20 cellular contexts compared by ENCODE assay signal in the genomic region with DNA sequence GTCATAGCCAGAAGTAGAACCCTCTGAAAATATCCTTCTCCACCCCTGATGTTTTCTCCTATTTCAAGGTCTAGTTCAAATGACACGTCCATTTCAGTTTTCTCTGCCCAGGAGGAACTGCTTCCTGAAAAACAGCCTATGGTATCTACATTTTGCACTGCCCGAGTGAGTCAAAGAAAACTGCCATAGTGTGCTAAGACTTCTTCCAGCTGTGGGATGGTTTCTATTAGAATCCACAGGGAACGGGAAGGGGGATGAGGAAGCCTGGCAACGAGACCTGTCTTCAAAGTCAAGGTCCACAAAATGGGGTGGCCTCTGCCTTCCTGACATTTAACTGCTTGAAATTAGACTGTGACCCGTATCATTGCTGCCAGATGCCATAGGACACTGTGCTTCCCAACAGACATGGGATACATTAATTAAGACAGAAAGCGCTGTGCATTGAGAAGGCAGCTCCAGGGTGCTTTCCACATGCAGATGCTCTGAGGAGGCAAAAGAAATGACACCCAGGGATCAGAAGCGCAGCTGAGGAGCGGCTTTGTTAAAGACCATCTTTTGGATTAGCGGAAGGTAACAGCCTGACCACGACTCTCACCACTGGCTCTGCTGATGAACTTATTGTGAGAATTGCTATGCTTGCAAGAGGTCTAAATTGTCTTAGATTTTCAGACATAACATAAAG. TPM values are rescaled to one million over a fixed set of nuclear protein-coding genes. Genes with fewer than 3 reads are reported as not detected.
A peak's percentile ranks its signal among the peaks of the same experiment; 100 is the strongest.
DNase-seq lines count a peak whose midpoint lies in the region; ATAC-seq, FAIRE-seq and TF ChIP-seq lines count a peak whose summit lies in the region.
"Had no signal": no experiment of that assay in that cellular context is flagged by ENCODE, and none has a peak within 500 bp of the region (broad histone marks: within the 10 kb centered on the region; RNA-seq: fewer than 3 reads in every experiment).

No MANE protein-coding gene starts in this region.

- no peak overlapping the region for H2BK12ac ChIP-seq in H1 (ENCODE audit: low read depth, low read length)

- no peak overlapping the region for H2BK120ac ChIP-seq in H1 (replicated peaks; ENCODE audit: low read depth, low read length)

- H2BK15ac ChIP-seq in H1 (ENCODE audit: low read length) = no peak overlapping the region

- no peak overlapping the region for H3K4me3 Mint-ChIP-seq in activated CD8-positive, alpha-beta memory T cell treated with anti-CD3 and anti-CD28 coated beads, Interleukin-2, amount 10 ng/mL, durations not matched to agents 7 days and 5 days
- H3K4me3 Mint-ChIP-seq: B cell had no signal

- no peaks in the 10 kb centered on the region for H4K20me1 ChIP-seq in H1 (replicated peaks in 1 of 2; ENCODE audit: control insufficient read depth in 1 of 2, insufficient read depth in 2 of 2, low read length in 2 of 2)
- no peaks in the 10 kb centered on the region for H4K20me1 ChIP-seq in smooth muscle cell (ENCODE audit: low read depth)

- no peak overlapping the region for H3K23ac ChIP-seq in H1 (ENCODE audit: insufficient read length)

- H3K27me3 ChIP-seq in H1 (replicated peaks in 1 of 4; ENCODE audit: control insufficient read depth in 3 of 4, extremely low read depth in 1 of 4, insufficient read depth in 3 of 4, low read length in 3 of 4) = no peaks in the 10 kb centered on the region
- H3K27me3 ChIP-seq in smooth muscle cell (ENCODE audit: low read depth) = no peaks in the 10 kb centered on the region

- no peak overlapping the region for H4K8ac ChIP-seq in H1 (ENCODE audit: extremely low read depth, insufficient read depth, low read length)

- H3K4me1 ChIP-seq in H1 (replicated peaks in 1 of 4; ENCODE audit: control insufficient read depth in 3 of 4, insufficient read depth in 4 of 4, low read length in 3 of 4) (peaks cover 6 to 14% (median 8%) of the 10 kb centered on the region in 4 experiments; a peak in 5 of 7 replicates), smooth muscle cell (ENCODE audit: low read depth) (peaks cover 16% of the 10 kb centered on the region)

- TF ChIP-seq CTCF in H1 (IDR thresholded peaks at IDR 0.05; ENCODE audit: control extremely low read depth in 1 of 3, insufficient read depth in 1 of 3, low read depth in 1 of 3, low read length in 3 of 3) (no peak), smooth muscle cell (IDR thresholded peaks at IDR 0.05; ENCODE audit: borderline replicate concordance, insufficient read depth, poor library complexity, severe bottlenecking) (no peak)

- no peak overlapping the region for H3K4ac ChIP-seq in H1 (replicated peaks; ENCODE audit: insufficient read length, low read depth, low read length)

- no peak overlapping the region for H3K18ac ChIP-seq in H1 (ENCODE audit: extremely low read depth, low read length)

- no peak overlapping the region for H3K56ac ChIP-seq in H1 (replicated peaks; ENCODE audit: insufficient read length, low read depth, low read length)

- H3K36me3 Mint-ChIP-seq in activated CD8-positive, alpha-beta memory T cell treated with anti-CD3 and anti-CD28 coated beads, Interleukin-2, amount 10 ng/mL, durations not matched to agents 7 days and 5 days = no peaks in the 10 kb centered on the region

- H3K4me3 ChIP-seq in H1 (ENCODE audit: extremely low read depth in 1 of 4, insufficient read depth in 2 of 4, low read depth in 3 of 4, low read length in 4 of 4) (peak overlapping the region in 1 of 4 experiments; percentile 5; a peak in 1 of 8 replicates), smooth muscle cell (no peak overlapping the region)
- H3K4me3 ChIP-seq: K562 had no signal

- H2BK5ac ChIP-seq in H1 (ENCODE audit: low read depth, low read length) = no peak overlapping the region

- TF ChIP-seq POLR2A in H1 (IDR thresholded peaks at IDR 0.05; ENCODE audit: control extremely low read depth in 1 of 2, low read depth in 2 of 2, low read length in 2 of 2) = no peak

- H3K4me2 ChIP-seq in H1 (ENCODE audit: insufficient read depth in 1 of 2, low read depth in 2 of 2, low read length in 2 of 2) (peak overlapping the region; percentile 1 to 39; a peak in 2 of 4 replicates), smooth muscle cell (peak overlapping the region; percentile 61)

- H3K9me3 Mint-ChIP-seq in activated CD8-positive, alpha-beta memory T cell treated with anti-CD3 and anti-CD28 coated beads, Interleukin-2, amount 10 ng/mL, durations not matched to agents 7 days and 5 days (ENCODE audit: low read depth) = no peaks in the 10 kb centered on the region

- peaks cover 14% of the 10 kb centered on the region for H3K27me3 Mint-ChIP-seq in activated CD8-positive, alpha-beta memory T cell treated with anti-CD3 and anti-CD28 coated beads, Interleukin-2, amount 10 ng/mL, durations not matched to agents 7 days and 5 days

- H3K9me3 ChIP-seq in H1 (ENCODE audit: insufficient read depth in 2 of 2, low read depth in 1 of 2, low read length in 1 of 2) = no peaks in the 10 kb centered on the region
- H3K9me3 ChIP-seq in smooth muscle cell (replicated peaks; ENCODE audit: low read depth) = no peaks in the 10 kb centered on the region

- H3K79me2 ChIP-seq in H1 (ENCODE audit: control insufficient read depth in 1 of 2, insufficient read depth in 2 of 2, low read length in 2 of 2) = no peaks in the 10 kb centered on the region
- no peaks in the 10 kb centered on the region for H3K79me2 ChIP-seq in smooth muscle cell (ENCODE audit: low read depth)

- H3K79me1 ChIP-seq in H1 (ENCODE audit: low read depth, low read length) = no peaks in the 10 kb centered on the region; the same call in 1 of the 2 replicates

- no peak for TF ChIP-seq RAD21 in H1 (IDR thresholded peaks at IDR 0.05 in 1 of 2, conservative IDR thresholded peaks at IDR 0.05 in 1 of 2; ENCODE audit: low read depth in 2 of 2, low read length in 2 of 2)

- TF ChIP-seq EP300 in H1 (IDR thresholded peaks at IDR 0.05; ENCODE audit: borderline replicate concordance in 1 of 2, low read depth in 2 of 2, low read length in 2 of 2) = no peak

- H3K36me3 ChIP-seq in H1 (ENCODE audit: control insufficient read depth in 2 of 4, insufficient read depth in 4 of 4, low read length in 3 of 4) = no peaks in the 10 kb centered on the region
- no peaks in the 10 kb centered on the region for H3K36me3 ChIP-seq in smooth muscle cell (ENCODE audit: low read depth)

- no peak overlapping the region for H2BK20ac ChIP-seq in H1 (ENCODE audit: low read length)

- POLR2A ChIA-PET in H1 (lab: Charles Lee; ENCODE audit: partially characterized antibody) = interaction anchor here (1.0 to 2.0 kb wide), 9 partner anchors 12 to 116 kb away, joined by 3 to 7 read pairs (median 3); no protein-coding TSS in a partner anchor

- ATAC-seq in activated CD8-positive, alpha-beta memory T cell treated with anti-CD3 and anti-CD28 coated beads, Interleukin-2, amount 10 ng/mL, durations not matched to agents 7 days and 5 days = no peak
- no peak for ATAC-seq in HG03196 (IDR thresholded peaks at IDR 0.05; ENCODE audit: unreplicated experiment)
- ATAC-seq: HCT116, K562, PC-3 had no signal

- no peak overlapping the region for H3K14ac ChIP-seq in H1 (ENCODE audit: insufficient read length)

- WGBS in H1 (ENCODE audit: extremely low coverage in 1 of 2, insufficient coverage in 1 of 2, insufficient read length in 1 of 2, insufficient replicate concordance in 2 of 2, low coverage in 1 of 2, low lambda C conversion rate in 2 of 2, missing lambda C conversion rate in 1 of 2), 2 experiments = 56% methylated on average over 10 of the region's 10 CpGs; no CpG with 5 or more reads in 1 of the 2 experiments
- WGBS in smooth muscle cell (ENCODE audit: low lambda C conversion rate) = 68% methylated on average over 10 of the region's 10 CpGs

- H3K9ac ChIP-seq in H1 (replicated peaks in 1 of 4; ENCODE audit: extremely low read depth in 1 of 4, low read depth in 3 of 4, low read length in 3 of 4) (no peak overlapping the region), smooth muscle cell (ENCODE audit: low read depth) (no peak overlapping the region)

- H3K27ac ChIP-seq in H1 (ENCODE audit: low read depth, low read length) (no peak overlapping the region), smooth muscle cell (ENCODE audit: low read depth) (peak overlapping the region; percentile 66)
- H3K27ac ChIP-seq: RWPE1 had no signal

- H3K23me2 ChIP-seq in H1 (ENCODE audit: low read depth, low read length) = no peaks in the 10 kb centered on the region

- no peak overlapping the region for H4K5ac ChIP-seq in H1 (ENCODE audit: insufficient read length, low read depth, low read length)

- no peak overlapping the region for H3K27ac Mint-ChIP-seq in activated CD8-positive, alpha-beta memory T cell treated with anti-CD3 and anti-CD28 coated beads, Interleukin-2, amount 10 ng/mL, durations not matched to agents 7 days and 5 days
- H3K27ac Mint-ChIP-seq: B cell had no signal

- H2AK5ac ChIP-seq in H1 (ENCODE audit: low read depth, low read length) = no peak overlapping the region

- CTCF ChIA-PET in activated CD8-positive, alpha-beta memory T cell treated with anti-CD3 and anti-CD28 coated beads, Interleukin-2, amount 10 ng/mL, durations not matched to agents 7 days and 5 days (lab: Charles Lee) = no interaction called here
- CTCF ChIA-PET in H1 (lab: Charles Lee; ENCODE audit: partially characterized antibody) = interaction anchor here (0.7 to 2.0 kb wide), 9 partner anchors 13 to 1587 kb away, joined by 3 to 7 read pairs (median 3); a partner anchor contains a TSS

- peak overlapping the region; percentile 12; the same call in 1 of the 2 replicates for H2AFZ ChIP-seq in H1 (ENCODE audit: low read length)
- H2AFZ ChIP-seq in smooth muscle cell (ENCODE audit: low read depth) = no peak overlapping the region

- peaks cover 7% of the 10 kb centered on the region for H3K4me1 Mint-ChIP-seq in activated CD8-positive, alpha-beta memory T cell treated with anti-CD3 and anti-CD28 coated beads, Interleukin-2, amount 10 ng/mL, durations not matched to agents 7 days and 5 days

- peaks cover 7% of the 10 kb centered on the region for H3F3A ChIP-seq in smooth muscle cell (ENCODE audit: low read depth)

- no peak for FAIRE-seq in H1 (lab: Jason Lieb, UNC)
- FAIRE-seq: K562 had no signal

- DNase-seq in activated CD8-positive, alpha-beta memory T cell treated with anti-CD3 and anti-CD28 coated beads, Interleukin-2, amount 50 U/mL, for 48 hours = peak; percentile 33
- no peak for DNase-seq in activated CD8-positive, alpha-beta memory T cell treated with anti-CD3 and anti-CD28 coated beads, Interleukin-2, amount 10 ng/mL, durations not matched to agents 7 days and 5 days
- DNase-seq in H1 (ENCODE audit: low read depth in 1 of 2, low spot score in 2 of 2) = no peak
- peak; percentile 19 for DNase-seq in iPS-NIHi11 (ENCODE audit: low spot score)
- DNase-seq in smooth muscle cell (lab: John Stamatoyannopoulos, UW; ENCODE audit: unreplicated experiment) = no peak
- DNase-seq in kidney glomerular epithelial cell (lab: John Stamatoyannopoulos, UW) = no peak
- DNase-seq in NCI-H2171 treated with DMSO at 0.1 percent for 48 hours (lab: John Stamatoyannopoulos, UW) = no peak
- DNase-seq: 8988T, DMS79 treated with DMSO at 0.1 percent for 48 hours, NCI-H1105, NCI-H2081 treated with DMSO at 0.1 percent for 48 hours, NCI-H510A, NCI-H748 treated with DMSO at 0.1 percent for 48 hours, PC-3, SIG-M5 had no signal

- H4K91ac ChIP-seq in H1 (replicated peaks; ENCODE audit: insufficient read length, low read length) = no peak overlapping the region

RNA-seq across cellular contexts. Expression of a gene that starts 39.4 kb away (rescaled TPM):
- 100 to 1,000 TPM; 150 to 155 TPM for total RNA-seq in activated CD8-positive, alpha-beta memory T cell treated with anti-CD3 and anti-CD28 coated beads, Interleukin-2, amount 10 ng/mL, durations not matched to agents 7 days and 5 days
- total RNA-seq in H1 (2021; fragmentation: NEBNext Ultra II Directional; extraction: Animal tissue kit (Norgen Biotek cat#: 25700)) = 112 and 118 TPM in 2 replicates
- polyA plus RNA-seq in H1 (2011; rRNA removed) = 16.4 and 20.0 TPM in 2 replicates
- 21.3 TPM for polyA plus RNA-seq in H1 (2011; cell fraction: cytosol; rRNA removed)
- polyA plus RNA-seq in H1 (2011; cell fraction: nucleus; rRNA removed) = 56.5 TPM
- 45.2 to 74.0 TPM (median 59.8 TPM) in 4 replicates for polyA plus RNA-seq in H1 (2012, experiment 1 of 2)
- 3.5 TPM for polyA plus RNA-seq in H1 (2012, experiment 2 of 2)
- polyA plus RNA-seq in H1 (2013, experiment 1 of 2) = 49.7 TPM
- polyA plus RNA-seq in H1 (2013, experiment 2 of 2) = 48.2 TPM
- polyA minus RNA-seq in H1 (2011; rRNA and poly(A)+ RNA removed) = 108 and 121 TPM in 2 replicates
- polyA minus RNA-seq in H1 (2011; cell fraction: cytosol; rRNA and poly(A)+ RNA removed) = 35.6 TPM
- polyA minus RNA-seq in H1 (2011; cell fraction: nucleus; rRNA and poly(A)+ RNA removed) = 45.5 TPM
- 21.0 and 33.5 TPM in 2 replicates for total RNA-seq in smooth muscle cell
- 16.8 and 18.6 TPM in 2 replicates for polyA plus RNA-seq in smooth muscle cell

Comparison
In these comparisons a context has a peak if more than half of its experiments do, and no peak if none do; other contexts are left out.
1. DNase-seq: peak in activated CD8-positive, alpha-beta memory T cell treated with anti-CD3 and anti-CD28 coated beads, Interleukin-2, amount 50 U/mL, for 48 hours (single experiment) and iPS-NIHi11 (single experiment); none in activated CD8-positive, alpha-beta memory T cell treated with anti-CD3 and anti-CD28 coated beads, Interleukin-2, amount 10 ng/mL, durations not matched to agents 7 days and 5 days (single experiment), H1 (0 of 2), smooth muscle cell (single experiment), kidney glomerular epithelial cell (single experiment) and NCI-H2171 treated with DMSO at 0.1 percent for 48 hours (single experiment).